Comparison of ENCODE assay signal across 9 cellular contexts in the genomic region with DNA sequence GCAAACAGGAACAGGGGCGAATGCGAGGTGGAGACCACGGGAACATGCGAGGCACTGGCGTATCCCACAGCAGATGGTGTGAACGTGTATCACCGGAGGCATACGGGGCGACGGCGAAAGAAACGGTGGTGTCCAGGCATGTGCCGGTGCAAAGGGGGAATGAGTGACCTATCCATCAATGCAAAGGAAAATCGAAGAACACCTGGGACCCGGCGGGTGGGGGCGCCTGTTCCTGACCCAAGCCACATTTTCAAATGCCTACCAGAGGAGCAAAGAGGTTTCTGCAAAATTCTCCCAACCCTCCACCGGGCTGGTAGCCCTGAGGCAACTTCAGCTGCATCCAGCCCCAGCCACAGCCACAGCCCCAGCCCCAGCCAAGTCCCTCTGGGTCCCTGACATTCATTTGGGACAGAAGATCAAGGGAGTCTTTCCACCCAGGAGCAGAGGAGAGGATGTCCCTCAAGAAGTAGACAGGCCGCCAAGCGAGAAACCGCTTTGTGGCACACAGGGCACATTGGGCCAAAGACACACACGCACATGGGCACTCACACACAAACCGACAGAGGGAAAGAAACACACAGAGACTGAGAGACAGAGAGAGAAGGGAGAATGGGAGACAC.
DNase-seq lines count a peak whose midpoint lies in the region; ATAC-seq and TF ChIP-seq lines count a peak whose summit lies in the region.
"Had no signal": no experiment of that assay in that cellular context is flagged by ENCODE, and none has a peak within 500 bp of the region (broad histone marks: within the 10 kb centered on the region; RNA-seq: fewer than 3 reads in every experiment).

No MANE protein-coding gene starts in this region.

- no peak overlapping the region for H3K27ac Mint-ChIP-seq in activated CD8-positive, alpha-beta T cell treated with anti-CD3 and anti-CD28 coated beads for 36 hours
- no peak overlapping the region for H3K27ac Mint-ChIP-seq in memory B cell

- H3K9me3 Mint-ChIP-seq in activated CD8-positive, alpha-beta T cell treated with anti-CD3 and anti-CD28 coated beads for 36 hours, result no peaks in the 10 kb centered on the region
- H3K9me3 Mint-ChIP-seq in memory B cell, result peaks cover 4% of the 10 kb centered on the region

- H3K27me3 ChIP-seq in heart left ventricle (peaks cover 0 to 27% (median 0%) of the 10 kb centered on the region in 9 donors), right atrium auricular region (no peaks in the 10 kb centered on the region)

- DNase-seq in heart left ventricle (peak in 2 of 5 donors; percentile 25 to 55), right atrium auricular region (ENCODE audit: low spot score) (no peak), memory B cell (ENCODE audit: low spot score in 2 of 2) (no peak), NCI-H128 (lab: John Stamatoyannopoulos, UW; ENCODE audit: unreplicated experiment) (no peak), NCI-H510A (lab: John Stamatoyannopoulos, UW) (no peak), NCI-H2196 treated with DMSO at 0.1 percent for 48 hours (lab: John Stamatoyannopoulos, UW; ENCODE audit: unreplicated experiment) (no peak)
- no peak for DNase-seq in activated CD8-positive, alpha-beta T cell treated with anti-CD3 and anti-CD28 coated beads for 36 hours

- POLR2A ChIA-PET in activated CD8-positive, alpha-beta T cell treated with anti-CD3 and anti-CD28 coated beads for 36 hours (lab: Charles Lee), result no interaction called here

- TF ChIP-seq CTCF in heart left ventricle (IDR thresholded peaks at IDR 0.05) (no peak), right atrium auricular region (IDR thresholded peaks at IDR 0.05) (no peak)
- no peak for TF ChIP-seq CTCF in activated CD8-positive, alpha-beta T cell treated with anti-CD3 and anti-CD28 coated beads for 36 hours (IDR thresholded peaks at IDR 0.05)

- H3K36me3 ChIP-seq in heart left ventricle (no peaks in the 10 kb centered on the region), right atrium auricular region (no peaks in the 10 kb centered on the region)
- H3K36me3 ChIP-seq: heart right ventricle had no signal

- ATAC-seq in heart left ventricle, result no peak
- ATAC-seq in activated CD8-positive, alpha-beta T cell treated with anti-CD3 and anti-CD28 coated beads for 36 hours, result no peak
- ATAC-seq in memory B cell (ENCODE audit: low read depth), result no peak
- no peak for ATAC-seq in HG03439 (IDR thresholded peaks at IDR 0.05; ENCODE audit: unreplicated experiment)

- WGBS in heart left ventricle, 4 donors, result 43 to 62% (median 51%) methylated on average over 14 to 23 of the region's 23 CpGs

- H3K9me3 ChIP-seq in heart left ventricle, result no peaks in the 10 kb centered on the region
- H3K9me3 ChIP-seq in right atrium auricular region, result no peaks in the 10 kb centered on the region
- H3K9me3 ChIP-seq: heart right ventricle had no signal

- no peak overlapping the region for H3K27ac ChIP-seq in heart left ventricle
- H3K27ac ChIP-seq in right atrium auricular region, result no peak overlapping the region

- no peaks in the 10 kb centered on the region for H3K36me3 Mint-ChIP-seq in activated CD8-positive, alpha-beta T cell treated with anti-CD3 and anti-CD28 coated beads for 36 hours (ENCODE audit: low read depth)
- H3K36me3 Mint-ChIP-seq in memory B cell, result peaks cover 8% of the 10 kb centered on the region

- peaks cover 79% of the 10 kb centered on the region for H3K27me3 Mint-ChIP-seq in activated CD8-positive, alpha-beta T cell treated with anti-CD3 and anti-CD28 coated beads for 36 hours
- peaks cover 43% of the 10 kb centered on the region for H3K27me3 Mint-ChIP-seq in memory B cell

- H3K4me1 ChIP-seq in heart left ventricle, result peaks cover 0 to 60% (median 26%) of the 10 kb centered on the region in 12 donors
- peaks cover 0 to 56% of the 10 kb centered on the region in 2 donors for H3K4me1 ChIP-seq in right atrium auricular region

- CTCF ChIA-PET in activated CD8-positive, alpha-beta T cell treated with anti-CD3 and anti-CD28 coated beads for 36 hours (lab: Charles Lee), result no interaction called here

- intact Hi-C loops in heart left ventricle (cut with DNase I), result loop anchor here in 1 of 10 donors (2.0 kb wide), 1 partner anchor 164 kb away; the partner anchor contains the start of gene ZNF337
- intact Hi-C loops in activated CD8-positive, alpha-beta T cell treated with anti-CD3 and anti-CD28 coated beads for 36 hours (cut with micrococcal nuclease), result no loop called here

- no peak for TF ChIP-seq POLR2A in heart left ventricle (IDR thresholded peaks at IDR 0.05)

- peaks cover 36% of the 10 kb centered on the region for H3K4me1 Mint-ChIP-seq in activated CD8-positive, alpha-beta T cell treated with anti-CD3 and anti-CD28 coated beads for 36 hours (ENCODE audit: low read depth)
- peaks cover 27% of the 10 kb centered on the region for H3K4me1 Mint-ChIP-seq in memory B cell

- peak overlapping the region; percentile 39 for H3K4me3 Mint-ChIP-seq in activated CD8-positive, alpha-beta T cell treated with anti-CD3 and anti-CD28 coated beads for 36 hours
- peak overlapping the region; percentile 82 for H3K4me3 Mint-ChIP-seq in memory B cell

- H3K4me3 ChIP-seq in heart left ventricle (peak overlapping the region in 7 of 12 donors; percentile 19 to 58 (median 40)), right atrium auricular region (peak overlapping the region in 1 of 2 donors; percentile 57)
